ENCODE assay signal across 16 cellular contexts in the genomic region with DNA sequence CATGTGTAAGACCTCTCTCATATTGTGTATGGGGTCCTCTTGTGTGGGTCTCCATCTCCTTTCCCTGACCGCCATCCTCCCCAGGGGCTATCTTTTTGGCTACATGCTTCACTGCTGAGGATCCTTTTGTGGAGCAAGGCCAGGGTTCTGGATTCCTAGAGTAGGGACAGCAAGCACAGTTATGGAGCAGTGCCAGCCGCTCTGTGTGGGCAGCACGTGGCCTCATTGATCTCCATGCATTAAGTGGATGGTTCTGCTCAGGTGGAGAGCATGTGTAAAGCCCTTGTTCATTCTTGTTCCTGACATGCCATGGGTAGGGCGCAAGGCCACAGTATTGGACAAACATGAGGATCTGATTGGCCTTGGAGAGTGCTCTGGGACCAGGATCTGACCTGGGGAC. TPM values are rescaled to one million over a fixed set of nuclear protein-coding genes. Genes with fewer than 3 reads are reported as not detected.
DNase-seq lines count a peak whose midpoint lies in the region; ATAC-seq and TF ChIP-seq lines count a peak whose summit lies in the region.
"Had no signal": no experiment of that assay in that cellular context is flagged by ENCODE, and none has a peak within 500 bp of the region (broad histone marks: within the 10 kb centered on the region; RNA-seq: fewer than 3 reads in every experiment).

No MANE protein-coding gene starts in this region.

- H3K23ac ChIP-seq in neuronal stem cell (ENCODE audit: low read depth, low read length, poor library complexity) = no peak overlapping the region

- peaks cover 4% of the 10 kb centered on the region for H3K9me3 Mint-ChIP-seq in endodermal cell

- no peaks in the 10 kb centered on the region for H3K27me3 ChIP-seq in right atrium auricular region
- H3K27me3 ChIP-seq in heart left ventricle = no peaks in the 10 kb centered on the region
- H3K27me3 ChIP-seq in endodermal cell (ENCODE audit: control insufficient read depth, insufficient read depth, low read length, poor library complexity, severe bottlenecking) = no peaks in the 10 kb centered on the region
- H3K27me3 ChIP-seq in neuronal stem cell (ENCODE audit: control insufficient read depth in 3 of 3, insufficient read depth in 3 of 3, low read depth in 1 of 3, low read length in 3 of 3) = no peaks in the 10 kb centered on the region
- H3K27me3 ChIP-seq: BE2C had no signal

- H2BK15ac ChIP-seq in neuronal stem cell (ENCODE audit: low read length) = no peak overlapping the region

- no peak overlapping the region for H2AFZ ChIP-seq in neuronal stem cell (ENCODE audit: low read length)

- ATAC-seq in heart left ventricle (no peak), GM21447 (IDR thresholded peaks at IDR 0.05; ENCODE audit: unreplicated experiment) (no peak)
- ATAC-seq: A549, HCT116 had no signal

- H3K27me3 Mint-ChIP-seq in endodermal cell (ENCODE audit: insufficient read depth) = no peaks in the 10 kb centered on the region
- H3K27me3 Mint-ChIP-seq: CD4-positive, alpha-beta memory T cell had no signal

- H3K27ac ChIP-seq in right atrium auricular region (no peak overlapping the region), heart left ventricle (no peak overlapping the region), endodermal cell (ENCODE audit: low read depth, low read length) (no peak overlapping the region), neuronal stem cell (replicated peaks; ENCODE audit: low read length) (no peak overlapping the region)
- H3K27ac ChIP-seq: A549, C4-2B had no signal

- no peak overlapping the region for H3K14ac ChIP-seq in neuronal stem cell (ENCODE audit: low read length)

- intact Hi-C loops in heart left ventricle (cut with DNase I) = no loop called here

- H3K4me3 ChIP-seq in right atrium auricular region (no peak overlapping the region), heart left ventricle (no peak overlapping the region), endodermal cell (ENCODE audit: low read length) (no peak overlapping the region), neuronal stem cell (ENCODE audit: low read length in 2 of 2) (no peak overlapping the region)
- H3K4me3 ChIP-seq: A549 had no signal

- 88 to 96% (median 93%) methylated on average over 4 of the region's 4 CpGs for WGBS in heart left ventricle, 4 donors
- WGBS in endodermal cell (ENCODE audit: insufficient coverage in 1 of 2, insufficient read length in 1 of 2), 2 experiments = 94 to 96% methylated on average over 4 of the region's 4 CpGs
- WGBS in neuronal stem cell (ENCODE audit: extremely low coverage in 2 of 2, insufficient read length in 2 of 2, insufficient replicate concordance in 1 of 2), 2 donors = no CpG with 5 or more reads among the region's 4 CpGs

- no peak overlapping the region for H4K91ac ChIP-seq in neuronal stem cell (ENCODE audit: low read depth, low read length, poor library complexity)

- H3K4me2 ChIP-seq in neuronal stem cell (ENCODE audit: insufficient read depth, low read length, poor library complexity, severe bottlenecking) = no peak overlapping the region
- H3K4me2 ChIP-seq: A549 had no signal

- H3K9me3 ChIP-seq in right atrium auricular region (no peaks in the 10 kb centered on the region), heart left ventricle (peaks cover 0 to 11% (median 0%) of the 10 kb centered on the region in 12 donors), endodermal cell (ENCODE audit: control insufficient read depth, low read length) (peaks cover 9% of the 10 kb centered on the region), neuronal stem cell (replicated peaks in 1 of 2; ENCODE audit: control insufficient read depth in 2 of 2, insufficient read depth in 1 of 2, low read depth in 1 of 2, low read length in 2 of 2) (peaks cover 3 to 27% of the 10 kb centered on the region in 2 donors)

- H3K4me1 Mint-ChIP-seq in endodermal cell = peaks cover 35% of the 10 kb centered on the region

- TF ChIP-seq CTCF in right atrium auricular region (IDR thresholded peaks at IDR 0.05) (no peak), heart left ventricle (IDR thresholded peaks at IDR 0.05) (no peak), endodermal cell (conservative IDR thresholded peaks at IDR 0.05) (no peak)

- no peak overlapping the region for H3K4ac ChIP-seq in neuronal stem cell (ENCODE audit: low read length)

- H2BK5ac ChIP-seq in neuronal stem cell (ENCODE audit: low read length) = no peak overlapping the region

- no peak overlapping the region for H2BK12ac ChIP-seq in neuronal stem cell (ENCODE audit: low read length)

- no peak overlapping the region for H4K8ac ChIP-seq in neuronal stem cell (ENCODE audit: low read depth, low read length)

- no peak overlapping the region for H3K9ac ChIP-seq in endodermal cell (ENCODE audit: extremely low read depth, low read length, poor library complexity, severe bottlenecking)
- H3K9ac ChIP-seq in neuronal stem cell (ENCODE audit: low read depth, low read length, poor library complexity) = no peak overlapping the region

- no peak for TF ChIP-seq POLR2A in heart left ventricle (IDR thresholded peaks at IDR 0.05)

- peak overlapping the region; percentile 15 for H3K18ac ChIP-seq in neuronal stem cell (ENCODE audit: low read length)

- H2BK120ac ChIP-seq in neuronal stem cell (ENCODE audit: low read depth, low read length) = no peak overlapping the region

- H3K27ac Mint-ChIP-seq in endodermal cell = no peak overlapping the region

- peaks cover 6% of the 10 kb centered on the region for H3K36me3 Mint-ChIP-seq in endodermal cell (ENCODE audit: low read depth)

- H3K79me1 ChIP-seq in neuronal stem cell (ENCODE audit: low read depth, low read length) = peaks cover 19% of the 10 kb centered on the region

- H3K4me1 ChIP-seq in right atrium auricular region = peaks cover 0 to 73% of the 10 kb centered on the region in 2 donors
- H3K4me1 ChIP-seq in heart left ventricle = peaks cover 0 to 79% (median 54%) of the 10 kb centered on the region in 12 donors
- peaks cover 7% of the 10 kb centered on the region for H3K4me1 ChIP-seq in endodermal cell (ENCODE audit: control insufficient read depth, insufficient read depth, low read length)
- H3K4me1 ChIP-seq in neuronal stem cell (ENCODE audit: control insufficient read depth in 2 of 2, insufficient read depth in 1 of 2, low read depth in 1 of 2, low read length in 2 of 2) = peaks cover 15 to 16% of the 10 kb centered on the region in 2 donors
- H3K4me1 ChIP-seq: A549, BE2C had no signal

- no peak overlapping the region for H3K4me3 Mint-ChIP-seq in endodermal cell
- H3K4me3 Mint-ChIP-seq: CD4-positive, alpha-beta memory T cell had no signal

- no peak overlapping the region for H2AK5ac ChIP-seq in neuronal stem cell (ENCODE audit: low read depth, low read length)

- H3K36me3 ChIP-seq in right atrium auricular region = no peaks in the 10 kb centered on the region
- H3K36me3 ChIP-seq in heart left ventricle = no peaks in the 10 kb centered on the region
- peaks cover 4% of the 10 kb centered on the region for H3K36me3 ChIP-seq in endodermal cell (ENCODE audit: control insufficient read depth, insufficient read depth, low read length)
- no peaks in the 10 kb centered on the region for H3K36me3 ChIP-seq in neuronal stem cell (replicated peaks in 1 of 2; ENCODE audit: control insufficient read depth in 2 of 2, insufficient read depth in 2 of 2, low read length in 2 of 2)
- H3K36me3 ChIP-seq: BE2C had no signal

- DNase-seq in right atrium auricular region (ENCODE audit: low spot score) (peak; percentile 40), heart left ventricle (no peak), endodermal cell (peak; percentile 10), neuronal stem cell (ENCODE audit: low spot score) (no peak), ureter (ENCODE audit: low spot score) (peak; percentile 25), globus pallidus (ENCODE audit: low spot score) (no peak)
- DNase-seq in activated CD4-positive, alpha-beta T cell treated with anti-CD3 and anti-CD28 coated beads, Interleukin-2, amount 50 U/mL, for 4 hours = no peak
- DNase-seq: BE2C; CD4-positive, alpha-beta memory T cell; DMS153; DMS79 treated with DMSO at 0.1 percent for 48 hours; EL had no signal

RNA-seq across cellular contexts. Expression of a gene that starts 8.9 kb away (rescaled TPM):
- total RNA-seq in right atrium auricular region (10 to 100 TPM; 24.7 to 29.3 TPM), heart left ventricle (10 to 100 TPM; 19.5 to 37.2 (median 22.4) TPM), endodermal cell (10 to 100 TPM; 17.1 to 20.2 TPM), ureter (34.6 TPM)
- polyA plus RNA-seq in heart left ventricle = 10 to 100 TPM; 18.8 to 20.4 TPM
- 21.4 TPM for polyA plus RNA-seq in endodermal cell (2013, experiment 1 of 2)
- 21.7 TPM for polyA plus RNA-seq in endodermal cell (2013, experiment 2 of 2)
- polyA plus RNA-seq in neuronal stem cell (2013, experiment 1 of 2) = 19.9 TPM
- 19.8 TPM for polyA plus RNA-seq in neuronal stem cell (2013, experiment 2 of 2)

Comparison
In these comparisons a context has a peak if more than half of its experiments do, and no peak if none do; other contexts are left out.
1. DNase-seq: peak in right atrium auricular region (single experiment), endodermal cell (single experiment) and ureter (single experiment); none in heart left ventricle (0 of 5), neuronal stem cell (single experiment), activated CD4-positive, alpha-beta T cell treated with anti-CD3 and anti-CD28 coated beads, Interleukin-2, amount 50 U/mL, for 4 hours (0 of 2) and globus pallidus (single experiment).